Comparison of ENCODE assay signal across 14 cellular contexts in the genomic region with DNA sequence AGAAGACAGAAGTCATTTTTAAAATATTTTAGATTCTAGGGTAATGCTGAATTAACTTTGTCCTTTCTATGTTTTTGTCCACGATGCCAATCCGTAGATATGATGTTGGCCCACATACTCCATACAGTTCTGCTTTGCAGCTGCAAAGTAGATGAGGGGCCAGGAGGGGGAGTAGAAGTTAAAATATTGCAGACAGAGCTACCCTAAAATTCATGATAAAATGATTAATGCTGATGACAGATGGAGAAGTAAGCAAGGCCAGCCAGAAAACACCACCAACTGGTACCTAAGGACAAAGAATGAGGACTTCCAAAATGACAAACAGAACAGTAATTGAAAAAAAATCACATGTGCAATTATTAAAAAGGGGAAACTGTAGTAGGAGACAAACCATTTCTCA.
DNase-seq lines count a peak whose midpoint lies in the region; ATAC-seq and TF ChIP-seq lines count a peak whose summit lies in the region.
"Had no signal": no experiment of that assay in that cellular context is flagged by ENCODE, and none has a peak within 500 bp of the region (broad histone marks: within the 10 kb centered on the region; RNA-seq: fewer than 3 reads in every experiment).

No MANE protein-coding gene starts in this region.

- H3K9me3 ChIP-seq in BE2C (no peaks in the 10 kb centered on the region), SU-DHL-6 (ENCODE audit: insufficient read depth, low read length) (no peaks in the 10 kb centered on the region), hepatocyte (ENCODE audit: low read depth) (no peaks in the 10 kb centered on the region)
- H3K9me3 ChIP-seq: gastroesophageal sphincter, left lung had no signal

- H2AFZ ChIP-seq in SU-DHL-6 (ENCODE audit: low read depth, low read length, severe bottlenecking) (no peak overlapping the region), hepatocyte (no peak overlapping the region)

- no peaks in the 10 kb centered on the region for H3K79me2 ChIP-seq in SU-DHL-6 (ENCODE audit: insufficient read depth, low read length)
- no peaks in the 10 kb centered on the region for H3K79me2 ChIP-seq in hepatocyte

- H3K9ac ChIP-seq in SU-DHL-6 (ENCODE audit: low read length), result no peak overlapping the region
- H3K9ac ChIP-seq: KMS-11 had no signal

- no peaks in the 10 kb centered on the region for H4K20me1 ChIP-seq in SU-DHL-6 (ENCODE audit: low read depth, low read length)
- no peaks in the 10 kb centered on the region for H4K20me1 ChIP-seq in hepatocyte (ENCODE audit: insufficient read depth, poor library complexity, severe bottlenecking)

- H3K27me3 ChIP-seq in BE2C, result no peaks in the 10 kb centered on the region
- H3K27me3 ChIP-seq in SU-DHL-6 (ENCODE audit: low read length), result no peaks in the 10 kb centered on the region
- no peaks in the 10 kb centered on the region for H3K27me3 ChIP-seq in hepatocyte
- H3K27me3 ChIP-seq: gastroesophageal sphincter, left lung had no signal

- ATAC-seq in GM18907 (IDR thresholded peaks at IDR 0.05; ENCODE audit: unreplicated experiment) (no peak), GM19397 (IDR thresholded peaks at IDR 0.05; ENCODE audit: unreplicated experiment) (no peak), HG03280 (IDR thresholded peaks at IDR 0.05; ENCODE audit: unreplicated experiment) (no peak)
- ATAC-seq: gastroesophageal sphincter, left lung had no signal

- H3K36me3 ChIP-seq in BE2C, result no peaks in the 10 kb centered on the region
- H3K36me3 ChIP-seq in SU-DHL-6 (ENCODE audit: low read length), result no peaks in the 10 kb centered on the region
- no peaks in the 10 kb centered on the region for H3K36me3 ChIP-seq in hepatocyte (replicated peaks; ENCODE audit: insufficient read depth, low read depth)
- H3K36me3 ChIP-seq: gastroesophageal sphincter, left lung had no signal

- TF ChIP-seq CTCF in BE2C (IDR thresholded peaks at IDR 0.05; ENCODE audit: low read depth, low read length) (peak; percentile 60), SU-DHL-6 (IDR thresholded peaks at IDR 0.05; ENCODE audit: insufficient read depth, low read length, poor library complexity, severe bottlenecking) (peak; percentile 28), hepatocyte (IDR thresholded peaks at IDR 0.05; ENCODE audit: poor library complexity) (peak; percentile 14)

- no peaks in the 10 kb centered on the region for H3K9me2 ChIP-seq in SU-DHL-6 (replicated peaks; ENCODE audit: insufficient read depth, low read length)
- no peaks in the 10 kb centered on the region for H3K9me2 ChIP-seq in hepatocyte (replicated peaks; ENCODE audit: insufficient read depth)

- H3K27ac ChIP-seq in SU-DHL-6 (ENCODE audit: low read depth, low read length), result no peak overlapping the region
- no peak overlapping the region for H3K27ac ChIP-seq in hepatocyte
- H3K27ac ChIP-seq: gastroesophageal sphincter, KMS-11, left lung had no signal

- DNase-seq in BE2C (peak; percentile 33), LHCN-M2 (ENCODE audit: low read depth) (peak; percentile 63), hepatocyte (ENCODE audit: low spot score) (no peak), 8988T (no peak)
- DNase-seq: activated CD4-positive, alpha-beta memory T cell treated with anti-CD3 and anti-CD28 coated beads for 36 hours; activated effector memory CD4-positive, alpha-beta T cell treated with anti-CD3 and anti-CD28 coated beads, Interleukin-2, amount 50 U/mL, for 16 hours; left lung; NCI-H510A had no signal

- no peaks in the 10 kb centered on the region for H3K4me1 ChIP-seq in BE2C
- no peaks in the 10 kb centered on the region for H3K4me1 ChIP-seq in hepatocyte (ENCODE audit: insufficient read depth)
- H3K4me1 ChIP-seq: gastroesophageal sphincter, left lung had no signal

- WGBS in hepatocyte (ENCODE audit: low lambda C conversion rate, missing lambda C conversion rate), result 82% methylated on average over 2 of the region's 2 CpGs

- H3K4me3 ChIP-seq in BE2C (ENCODE audit: low read depth, low read length) (no peak overlapping the region), SU-DHL-6 (ENCODE audit: insufficient read depth, low read length, poor library complexity, severe bottlenecking) (no peak overlapping the region), hepatocyte (no peak overlapping the region)
- H3K4me3 ChIP-seq: gastroesophageal sphincter, left lung had no signal

- H3K4me2 ChIP-seq in SU-DHL-6 (ENCODE audit: low read depth, low read length, poor library complexity, severe bottlenecking) (no peak overlapping the region), hepatocyte (no peak overlapping the region)
- H3K4me2 ChIP-seq: KMS-11 had no signal

- H3F3A ChIP-seq in SU-DHL-6 (ENCODE audit: insufficient read depth), result no peaks in the 10 kb centered on the region

Comparison
In these comparisons a context has a peak if more than half of its experiments do, and no peak if none do; other contexts are left out.
1. DNase-seq: peak in BE2C (single experiment) and LHCN-M2 (single experiment); none in hepatocyte (single experiment) and 8988T (single experiment).
2. Peak in every context shown above with its lines, with median percentiles within 50 percentile points of each other: CTCF ChIP-seq.